ENCODE assay signal across 1 cellular context in the genomic region with DNA sequence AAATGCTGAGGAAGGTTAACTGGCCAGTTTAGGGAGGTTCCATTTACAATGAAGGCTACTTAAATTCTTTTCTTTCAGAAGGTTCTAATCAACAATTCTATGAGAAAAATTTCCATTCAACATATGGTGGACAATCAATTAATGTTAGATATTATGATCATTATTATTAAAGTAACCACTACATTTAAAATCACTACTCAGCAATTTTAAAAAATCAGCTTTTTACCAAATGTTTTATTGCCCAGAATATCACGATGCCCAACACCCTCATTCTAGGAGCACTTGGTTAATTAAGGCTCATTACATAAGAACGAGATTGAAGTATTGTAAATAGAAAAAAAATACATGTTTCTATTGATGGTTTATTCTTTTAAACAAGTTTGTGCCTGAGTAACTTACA.
TF ChIP-seq lines count a peak whose summit lies in the region.

No MANE protein-coding gene starts in this region.

TF ChIP-seq in GM23338, 12 proteins besides CTCF, POLR2A, EP300 and RAD21 (continued from another document):
- TF ChIP-seq, protein P1, sequence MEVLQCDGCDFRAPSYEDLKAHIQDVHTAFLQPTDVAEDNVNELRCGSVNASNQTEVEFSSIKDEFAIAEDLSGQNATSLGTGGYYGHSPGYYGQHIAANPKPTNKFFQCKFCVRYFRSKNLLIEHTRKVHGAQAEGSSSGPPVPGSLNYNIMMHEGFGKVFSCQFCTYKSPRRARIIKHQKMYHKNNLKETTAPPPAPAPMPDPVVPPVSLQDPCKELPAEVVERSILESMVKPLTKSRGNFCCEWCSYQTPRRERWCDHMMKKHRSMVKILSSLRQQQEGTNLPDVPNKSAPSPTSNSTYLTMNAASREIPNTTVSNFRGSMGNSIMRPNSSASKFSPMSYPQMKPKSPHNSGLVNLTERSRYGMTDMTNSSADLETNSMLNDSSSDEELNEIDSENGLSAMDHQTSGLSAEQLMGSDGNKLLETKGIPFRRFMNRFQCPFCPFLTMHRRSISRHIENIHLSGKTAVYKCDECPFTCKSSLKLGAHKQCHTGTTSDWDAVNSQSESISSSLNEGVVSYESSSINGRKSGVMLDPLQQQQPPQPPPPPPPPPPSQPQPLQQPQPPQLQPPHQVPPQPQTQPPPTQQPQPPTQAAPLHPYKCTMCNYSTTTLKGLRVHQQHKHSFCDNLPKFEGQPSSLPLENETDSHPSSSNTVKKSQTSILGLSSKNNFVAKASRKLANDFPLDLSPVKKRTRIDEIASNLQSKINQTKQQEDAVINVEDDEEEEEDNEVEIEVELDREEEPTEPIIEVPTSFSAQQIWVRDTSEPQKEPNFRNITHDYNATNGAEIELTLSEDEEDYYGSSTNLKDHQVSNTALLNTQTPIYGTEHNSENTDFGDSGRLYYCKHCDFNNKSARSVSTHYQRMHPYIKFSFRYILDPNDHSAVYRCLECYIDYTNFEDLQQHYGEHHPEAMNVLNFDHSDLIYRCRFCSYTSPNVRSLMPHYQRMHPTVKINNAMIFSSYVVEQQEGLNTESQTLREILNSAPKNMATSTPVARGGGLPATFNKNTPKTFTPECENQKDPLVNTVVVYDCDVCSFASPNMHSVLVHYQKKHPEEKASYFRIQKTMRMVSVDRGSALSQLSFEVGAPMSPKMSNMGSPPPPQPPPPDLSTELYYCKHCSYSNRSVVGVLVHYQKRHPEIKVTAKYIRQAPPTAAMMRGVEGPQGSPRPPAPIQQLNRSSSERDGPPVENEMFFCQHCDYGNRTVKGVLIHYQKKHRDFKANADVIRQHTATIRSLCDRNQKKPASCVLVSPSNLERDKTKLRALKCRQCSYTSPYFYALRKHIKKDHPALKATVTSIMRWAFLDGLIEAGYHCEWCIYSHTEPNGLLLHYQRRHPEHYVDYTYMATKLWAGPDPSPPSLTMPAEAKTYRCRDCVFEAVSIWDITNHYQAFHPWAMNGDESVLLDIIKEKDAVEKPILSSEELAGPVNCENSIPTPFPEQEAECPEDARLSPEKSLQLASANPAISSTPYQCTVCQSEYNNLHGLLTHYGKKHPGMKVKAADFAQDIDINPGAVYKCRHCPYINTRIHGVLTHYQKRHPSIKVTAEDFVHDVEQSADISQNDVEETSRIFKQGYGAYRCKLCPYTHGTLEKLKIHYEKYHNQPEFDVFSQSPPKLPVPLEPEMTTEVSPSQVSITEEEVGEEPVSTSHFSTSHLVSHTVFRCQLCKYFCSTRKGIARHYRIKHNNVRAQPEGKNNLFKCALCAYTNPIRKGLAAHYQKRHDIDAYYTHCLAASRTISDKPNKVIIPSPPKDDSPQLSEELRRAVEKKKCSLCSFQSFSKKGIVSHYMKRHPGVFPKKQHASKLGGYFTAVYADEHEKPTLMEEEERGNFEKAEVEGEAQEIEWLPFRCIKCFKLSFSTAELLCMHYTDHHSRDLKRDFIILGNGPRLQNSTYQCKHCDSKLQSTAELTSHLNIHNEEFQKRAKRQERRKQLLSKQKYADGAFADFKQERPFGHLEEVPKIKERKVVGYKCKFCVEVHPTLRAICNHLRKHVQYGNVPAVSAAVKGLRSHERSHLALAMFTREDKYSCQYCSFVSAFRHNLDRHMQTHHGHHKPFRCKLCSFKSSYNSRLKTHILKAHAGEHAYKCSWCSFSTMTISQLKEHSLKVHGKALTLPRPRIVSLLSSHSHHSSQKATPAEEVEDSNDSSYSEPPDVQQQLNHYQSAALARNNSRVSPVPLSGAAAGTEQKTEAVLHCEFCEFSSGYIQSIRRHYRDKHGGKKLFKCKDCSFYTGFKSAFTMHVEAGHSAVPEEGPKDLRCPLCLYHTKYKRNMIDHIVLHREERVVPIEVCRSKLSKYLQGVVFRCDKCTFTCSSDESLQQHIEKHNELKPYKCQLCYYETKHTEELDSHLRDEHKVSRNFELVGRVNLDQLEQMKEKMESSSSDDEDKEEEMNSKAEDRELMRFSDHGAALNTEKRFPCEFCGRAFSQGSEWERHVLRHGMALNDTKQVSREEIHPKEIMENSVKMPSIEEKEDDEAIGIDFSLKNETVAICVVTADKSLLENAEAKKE (CRISPR knock-in tag; IDR thresholded peaks at IDR 0.05) = no peak
- TF ChIP-seq ZNF331 (CRISPR knock-in tag; IDR thresholded peaks at IDR 0.05; ENCODE audit: low read depth) = no peak
